38 cellular contexts compared by ENCODE assay signal in genomic region chr7:26486153-26486552, GRCh38.
"Had no signal": no experiment of that assay in that cellular context is flagged by ENCODE, and none has a peak within 500 bp of the region (broad histone marks: within the 10 kb centered on the region; RNA-seq: fewer than 3 reads in every experiment).

No MANE protein-coding gene starts in this region.

- H3K36me3 Mint-ChIP-seq: activated CD4-positive, alpha-beta memory T cell treated with anti-CD3 and anti-CD28 coated beads for 36 hours; activated naive CD4-positive, alpha-beta T cell treated with anti-CD3 and anti-CD28 coated beads, Interleukin-2, amount 50 U/mL, for 72 hours; activated naive CD8-positive, alpha-beta T cell treated with anti-CD3 and anti-CD28 coated beads for 36 hours had no signal

- H3K4me1 Mint-ChIP-seq: activated B cell treated with CpG ODN at 0.5 μM for 24 hours; activated CD4-positive, alpha-beta T cell treated with anti-CD3 and anti-CD28 coated beads, Interleukin-2, amount 10 ng/mL, durations not matched to agents 24 days and 14 days; activated naive CD8-positive, alpha-beta T cell treated with anti-CD3 and anti-CD28 coated beads for 36 hours; activated T-helper 17 cell treated with anti-CD3 and anti-CD28 coated beads, Interleukin-2, amount 50 U/mL, for 72 hours had no signal

- DNase-seq: activated B cell treated with CpG ODN at 0.5 μM for 24 hours; activated CD4-positive, alpha-beta memory T cell treated with anti-CD3 and anti-CD28 coated beads for 36 hours; activated CD4-positive, alpha-beta T cell treated with anti-CD3 and anti-CD28 coated beads for 4 hours; activated CD4-positive, alpha-beta T cell treated with anti-CD3 and anti-CD28 coated beads, Interleukin-2, amount 10 ng/mL, durations not matched to agents 24 days and 14 days; activated CD4-positive, alpha-beta T cell treated with anti-CD3 and anti-CD28 coated beads, Interleukin-2, amount 50 U/mL, for 1 hour; activated CD4-positive, alpha-beta T cell treated with anti-CD3 and anti-CD28 coated beads, Interleukin-2, amount 50 U/mL, for 4 hours; activated CD4-positive, CD25-positive, alpha-beta regulatory T cell treated with anti-CD3 and anti-CD28 coated beads, Interleukin-2, amount 50 U/mL, for 72 hours; activated CD8-positive, alpha-beta memory T cell treated with anti-CD3 and anti-CD28 coated beads, Interleukin-2, amount 50 U/mL, for 4 hours; activated CD8-positive, alpha-beta T cell treated with anti-CD3 and anti-CD28 coated beads for 36 hours; activated effector memory CD4-positive, alpha-beta T cell treated with anti-CD3 and anti-CD28 coated beads, Interleukin-2, amount 50 U/mL, for 16 hours; activated gamma-delta T cell treated with Interleukin-2 at 50 U/mL for 16 hours; activated naive CD4-positive, alpha-beta T cell; activated naive CD4-positive, alpha-beta T cell treated with anti-CD3 and anti-CD28 coated beads for 36 hours; activated naive CD4-positive, alpha-beta T cell treated with anti-CD3 and anti-CD28 coated beads, Interleukin-2, amount 50 U/mL, for 16 hours; activated naive CD8-positive, alpha-beta T cell treated with anti-CD3 and anti-CD28 coated beads for 36 hours; activated T-cell treated with anti-CD3 and anti-CD28 coated beads for 4 hours; activated T-cell treated with anti-CD3 and anti-CD28 coated beads, Interleukin-2, amount 50 U/mL, for 1 hour; activated T-cell treated with anti-CD3 and anti-CD28 coated beads, Interleukin-2, amount 50 U/mL, for 4 hours; activated T-cell treated with anti-CD3 and anti-CD28 coated beads, Interleukin-2, amount 50 U/mL, for 72 hours; amniotic stem cell; aorta; body of pancreas; caudate nucleus; SW 1271; T-helper 1 cell; T-helper 2 cell; T-helper 9 cell had no signal

- H3K4me1 ChIP-seq: adrenal gland, body of pancreas had no signal

- FAIRE-seq: astrocyte, bronchial epithelial cell, TTC549 had no signal

- H3K9me3 Mint-ChIP-seq: activated B cell treated with CpG ODN at 0.5 μM for 24 hours; activated CD4-positive, alpha-beta memory T cell treated with anti-CD3 and anti-CD28 coated beads for 36 hours; activated CD4-positive, alpha-beta T cell treated with anti-CD3 and anti-CD28 coated beads, Interleukin-2, amount 10 ng/mL, durations not matched to agents 24 days and 14 days; activated CD8-positive, alpha-beta T cell treated with anti-CD3 and anti-CD28 coated beads for 36 hours; activated naive CD4-positive, alpha-beta T cell treated with anti-CD3 and anti-CD28 coated beads for 36 hours; activated naive CD4-positive, alpha-beta T cell treated with anti-CD3 and anti-CD28 coated beads, Interleukin-2, amount 50 U/mL, for 72 hours; activated naive CD8-positive, alpha-beta T cell treated with anti-CD3 and anti-CD28 coated beads for 36 hours; activated T-cell treated with anti-CD3 and anti-CD28 coated beads, Interleukin-2, amount 50 U/mL, for 4 hours; activated T-cell treated with anti-CD3 and anti-CD28 coated beads, Interleukin-2, amount 50 U/mL, for 72 hours; activated T-helper 1 cell treated with anti-CD3 and anti-CD28 coated beads, Interleukin-12 subunit alpha, Interleukin-12 subunit beta, Interleukin-2, Interleukin-4 antibody, amounts not matched to agents 30 ng/mL and 10 ng/mL and 1 ng/mL, durations not matched to agents 14 hours and 24 hours and 36 hours; activated T-helper 17 cell treated with anti-CD3 and anti-CD28 coated beads, Interleukin-2, amount 50 U/mL, for 72 hours; T-helper 1 cell treated with Interleukin-12 subunit alpha and Interleukin-12 subunit beta and Interleukin-4 antibody, amounts not matched to agents 30 μg/mL and 1 μg/mL, for 36 hours; T-helper 2 cell treated with Interferon-gamma antibody and Interleukin-4, amounts not matched to agents 5 μg/mL and 100 μg/mL, for 36 hours had no signal

- H3K36me3 ChIP-seq: adrenal gland, cardiac muscle cell had no signal

- H3K9me3 ChIP-seq: adrenal gland, body of pancreas had no signal

- H3K27ac Mint-ChIP-seq: activated B cell treated with CpG ODN at 0.5 μM for 24 hours; activated CD4-positive, alpha-beta memory T cell treated with anti-CD3 and anti-CD28 coated beads for 36 hours; activated CD4-positive, alpha-beta T cell treated with anti-CD3 and anti-CD28 coated beads, Interleukin-2, amount 10 ng/mL, durations not matched to agents 24 days and 14 days; activated CD8-positive, alpha-beta T cell treated with anti-CD3 and anti-CD28 coated beads for 36 hours; activated naive CD4-positive, alpha-beta T cell treated with anti-CD3 and anti-CD28 coated beads for 36 hours; activated naive CD4-positive, alpha-beta T cell treated with anti-CD3 and anti-CD28 coated beads, Interleukin-2, amount 50 U/mL, for 72 hours; activated naive CD8-positive, alpha-beta T cell treated with anti-CD3 and anti-CD28 coated beads for 36 hours; activated T-cell treated with anti-CD3 and anti-CD28 coated beads, Interleukin-2, amount 50 U/mL, for 72 hours; activated T-helper 1 cell treated with anti-CD3 and anti-CD28 coated beads, Interleukin-12 subunit alpha, Interleukin-12 subunit beta, Interleukin-2, Interleukin-4 antibody, amounts not matched to agents 30 ng/mL and 10 ng/mL and 1 ng/mL, durations not matched to agents 14 hours and 24 hours and 36 hours; activated T-helper 17 cell treated with anti-CD3 and anti-CD28 coated beads, Interleukin-2, amount 50 U/mL, for 72 hours; T-helper 1 cell treated with Interleukin-12 subunit alpha and Interleukin-12 subunit beta and Interleukin-4 antibody, amounts not matched to agents 30 μg/mL and 1 μg/mL, for 36 hours; T-helper 2 cell treated with Interferon-gamma antibody and Interleukin-4, amounts not matched to agents 5 μg/mL and 100 μg/mL, for 36 hours had no signal

- H3K27me3 ChIP-seq: adrenal gland, body of pancreas, cardiac muscle cell had no signal

- H3K4me3 Mint-ChIP-seq: activated B cell treated with CpG ODN at 0.5 μM for 24 hours; activated CD4-positive, alpha-beta memory T cell treated with anti-CD3 and anti-CD28 coated beads for 36 hours; activated CD4-positive, alpha-beta T cell treated with anti-CD3 and anti-CD28 coated beads, Interleukin-2, amount 10 ng/mL, durations not matched to agents 24 days and 14 days; activated CD8-positive, alpha-beta T cell treated with anti-CD3 and anti-CD28 coated beads for 36 hours; activated naive CD4-positive, alpha-beta T cell treated with anti-CD3 and anti-CD28 coated beads for 36 hours; activated naive CD8-positive, alpha-beta T cell treated with anti-CD3 and anti-CD28 coated beads for 36 hours; activated T-cell treated with anti-CD3 and anti-CD28 coated beads, Interleukin-2, amount 50 U/mL, for 4 hours; activated T-cell treated with anti-CD3 and anti-CD28 coated beads, Interleukin-2, amount 50 U/mL, for 72 hours; activated T-helper 1 cell treated with anti-CD3 and anti-CD28 coated beads, Interleukin-12 subunit alpha, Interleukin-12 subunit beta, Interleukin-2, Interleukin-4 antibody, amounts not matched to agents 30 ng/mL and 10 ng/mL and 1 ng/mL, durations not matched to agents 14 hours and 24 hours and 36 hours; activated T-helper 17 cell treated with anti-CD3 and anti-CD28 coated beads, Interleukin-2, amount 50 U/mL, for 72 hours; T-helper 1 cell treated with Interleukin-12 subunit alpha and Interleukin-12 subunit beta and Interleukin-4 antibody, amounts not matched to agents 30 μg/mL and 1 μg/mL, for 36 hours; T-helper 2 cell treated with Interferon-gamma antibody and Interleukin-4, amounts not matched to agents 5 μg/mL and 100 μg/mL, for 36 hours had no signal

- ATAC-seq: activated CD8-positive, alpha-beta T cell treated with anti-CD3 and anti-CD28 coated beads for 36 hours; activated naive CD4-positive, alpha-beta T cell treated with anti-CD3 and anti-CD28 coated beads, Interleukin-2, amount 50 U/mL, for 72 hours; activated T-cell treated with anti-CD3 and anti-CD28 coated beads, Interleukin-2, amount 50 U/mL, for 4 hours; activated T-cell treated with anti-CD3 and anti-CD28 coated beads, Interleukin-2, amount 50 U/mL, for 72 hours; activated T-helper 17 cell treated with anti-CD3 and anti-CD28 coated beads, Interleukin-2, amount 50 U/mL, for 72 hours; body of pancreas had no signal

- H3K27me3 Mint-ChIP-seq: activated naive CD8-positive, alpha-beta T cell treated with anti-CD3 and anti-CD28 coated beads for 36 hours had no signal

- H3K4me3 ChIP-seq: adrenal gland, body of pancreas, cardiac muscle cell had no signal

- H3K27ac ChIP-seq: body of pancreas, cardiac muscle cell, VCaP had no signal
